ENCODE assay signal across 9 cellular contexts in the genomic region with DNA sequence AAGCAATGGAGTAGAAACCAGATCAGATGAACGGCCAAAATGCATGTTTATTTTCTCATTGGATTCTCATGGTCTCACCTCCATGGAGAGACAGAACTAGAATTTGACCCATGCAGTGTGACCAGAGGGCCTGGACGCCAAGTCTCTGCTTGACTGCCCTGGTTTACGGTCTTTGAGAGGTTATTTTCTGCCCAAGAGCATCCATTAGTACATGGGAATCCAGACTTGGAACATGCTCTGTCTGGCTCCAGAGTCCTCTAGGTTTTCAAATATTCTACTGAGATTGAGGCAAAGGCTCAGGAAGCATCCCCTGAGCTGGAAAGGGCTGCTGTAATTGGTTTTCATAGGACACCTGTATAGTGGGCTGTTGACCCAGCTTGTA. TPM values are rescaled to one million over a fixed set of nuclear protein-coding genes. Genes with fewer than 3 reads are reported as not detected.
DNase-seq lines count a peak whose midpoint lies in the region; ATAC-seq and TF ChIP-seq lines count a peak whose summit lies in the region.
"Had no signal": no experiment of that assay in that cellular context is flagged by ENCODE, and none has a peak within 500 bp of the region (broad histone marks: within the 10 kb centered on the region; RNA-seq: fewer than 3 reads in every experiment).

No MANE protein-coding gene starts in this region.

- H3K4me3 ChIP-seq in OCI-LY7 (ENCODE audit: low read depth, low read length, poor library complexity, severe bottlenecking) (no peak overlapping the region), left ventricle myocardium inferior (peak overlapping the region; percentile 48), suprapubic skin (peak overlapping the region; percentile 35)

- CTCF ChIA-PET in OCI-LY7 (lab: Charles Lee; ENCODE audit: unreplicated experiment) = interaction anchor here (1.4 kb wide), 1 partner anchor 20 kb away, joined by 3 read pairs; no protein-coding TSS in a partner anchor

- peak overlapping the region; percentile 86 for H3K4me3 Mint-ChIP-seq in activated CD4-positive, alpha-beta T cell treated with anti-CD3 and anti-CD28 coated beads, Interleukin-2, amount 10 ng/mL, durations not matched to agents 24 days and 14 days

- peaks cover 16% of the 10 kb centered on the region for H3K4me1 Mint-ChIP-seq in activated CD4-positive, alpha-beta T cell treated with anti-CD3 and anti-CD28 coated beads, Interleukin-2, amount 10 ng/mL, durations not matched to agents 24 days and 14 days

- no peak for TF ChIP-seq EP300 in suprapubic skin (IDR thresholded peaks at IDR 0.05)

- H3K36me3 Mint-ChIP-seq in activated CD4-positive, alpha-beta T cell treated with anti-CD3 and anti-CD28 coated beads, Interleukin-2, amount 10 ng/mL, durations not matched to agents 24 days and 14 days (ENCODE audit: low read depth) = no peaks in the 10 kb centered on the region

- H3K27ac ChIP-seq in OCI-LY7 (ENCODE audit: low read depth, low read length, poor library complexity, severe bottlenecking) (no peak overlapping the region), left ventricle myocardium inferior (replicated peaks) (peak overlapping the region; percentile 6), suprapubic skin (no peak overlapping the region)

- intact Hi-C loops in activated CD4-positive, alpha-beta T cell treated with anti-CD3 and anti-CD28 coated beads, Interleukin-2, amount 10 ng/mL, durations not matched to agents 24 days and 14 days (cut with micrococcal nuclease) = no loop called here
- intact Hi-C loops in OCI-LY7 (cut with micrococcal nuclease; ENCODE audit: unreplicated experiment) = no loop called here
- intact Hi-C loops in left ventricle myocardium inferior (cut with micrococcal nuclease) = no loop called here

- ATAC-seq in HG02588 (IDR thresholded peaks at IDR 0.05; ENCODE audit: unreplicated experiment) = no peak

- TF ChIP-seq CTCF in OCI-LY7 (conservative IDR thresholded peaks at IDR 0.05; ENCODE audit: low read length) = no peak
- no peak for TF ChIP-seq CTCF in left ventricle myocardium inferior (IDR thresholded peaks at IDR 0.05; ENCODE audit: borderline replicate concordance)
- no peak for TF ChIP-seq CTCF in suprapubic skin (IDR thresholded peaks at IDR 0.05)

- TF ChIP-seq POLR2A in suprapubic skin (IDR thresholded peaks at IDR 0.05) = no peak

- POLR2A ChIA-PET in OCI-LY7 (lab: Charles Lee) = interaction anchor here (1.1 kb wide), 1 partner anchor 124 kb away, joined by 4 read pairs; no protein-coding TSS in a partner anchor

- H3K9me3 Mint-ChIP-seq in activated CD4-positive, alpha-beta T cell treated with anti-CD3 and anti-CD28 coated beads, Interleukin-2, amount 10 ng/mL, durations not matched to agents 24 days and 14 days = peaks cover 18% of the 10 kb centered on the region

- no peaks in the 10 kb centered on the region for H3K79me2 ChIP-seq in OCI-LY7 (ENCODE audit: insufficient read depth, low read depth, low read length)

- H2AFZ ChIP-seq in OCI-LY7 (ENCODE audit: low read length) = peak overlapping the region; percentile 98

- H3K27ac Mint-ChIP-seq in activated CD4-positive, alpha-beta T cell treated with anti-CD3 and anti-CD28 coated beads, Interleukin-2, amount 10 ng/mL, durations not matched to agents 24 days and 14 days = peak overlapping the region; percentile 56

- H3K9me3 ChIP-seq in OCI-LY7 (ENCODE audit: low read length) (no peaks in the 10 kb centered on the region; the same call in 1 of the 2 replicates), left ventricle myocardium inferior (replicated peaks) (peaks cover 10% of the 10 kb centered on the region), suprapubic skin (no peaks in the 10 kb centered on the region)

- 74% methylated on average over 3 of the region's 3 CpGs for whole genome bisulfite sequencing in suprapubic skin

- peak; percentile 45 for DNase-seq in activated CD4-positive, alpha-beta T cell treated with anti-CD3 and anti-CD28 coated beads, Interleukin-2, amount 10 ng/mL, durations not matched to agents 24 days and 14 days
- no peak for DNase-seq in activated CD4-positive, alpha-beta T cell treated with anti-CD3 and anti-CD28 coated beads, Interleukin-2, amount 50 U/mL, for 48 hours
- no peak for DNase-seq in OCI-LY7 (ENCODE audit: low spot score)
- no peak for DNase-seq in left ventricle myocardium inferior
- no peak for DNase-seq in suprapubic skin (ENCODE audit: low spot score in 2 of 2)
- DNase-seq in mesenteric fat pad (ENCODE audit: low spot score) = no peak
- DNase-seq in activated effector memory CD4-positive, alpha-beta T cell treated with Interleukin-2 at 50 U/mL for 16 hours = no peak
- DNase-seq: left colon had no signal

- H3K4me2 ChIP-seq in OCI-LY7 (ENCODE audit: low read length) = peak overlapping the region; percentile 55

- no peaks in the 10 kb centered on the region for H3K36me3 ChIP-seq in OCI-LY7 (ENCODE audit: insufficient read depth, low read length)
- no peaks in the 10 kb centered on the region for H3K36me3 ChIP-seq in left ventricle myocardium inferior
- H3K36me3 ChIP-seq in suprapubic skin = no peaks in the 10 kb centered on the region

- no peaks in the 10 kb centered on the region for H3K9me2 ChIP-seq in OCI-LY7 (ENCODE audit: insufficient read depth, low read length)

- BruUV-seq in OCI-LY7 (replicated peaks; lab: Mats Ljungman, UMichigan) = no TSS peak

- H3K27me3 ChIP-seq in left ventricle myocardium inferior (ENCODE audit: low read depth) = no peaks in the 10 kb centered on the region
- H3K27me3 ChIP-seq in suprapubic skin = no peaks in the 10 kb centered on the region

- H3K27me3 Mint-ChIP-seq in activated CD4-positive, alpha-beta T cell treated with anti-CD3 and anti-CD28 coated beads, Interleukin-2, amount 10 ng/mL, durations not matched to agents 24 days and 14 days = peaks cover 9% of the 10 kb centered on the region

- no peaks in the 10 kb centered on the region for H4K20me1 ChIP-seq in OCI-LY7 (ENCODE audit: insufficient read depth, low read length)

- H3K4me1 ChIP-seq in OCI-LY7 (ENCODE audit: insufficient read depth, low read length, poor library complexity, severe bottlenecking) (peaks cover 9% of the 10 kb centered on the region), left ventricle myocardium inferior (peaks cover 9% of the 10 kb centered on the region), suprapubic skin (peaks cover 27% of the 10 kb centered on the region)

RNA-seq across cellular contexts. Expression of gene UST, which starts 45.4 kb away (rescaled TPM):
- total RNA-seq in activated CD4-positive, alpha-beta T cell treated with anti-CD3 and anti-CD28 coated beads, Interleukin-2, amount 10 ng/mL, durations not matched to agents 24 days and 14 days = 0.70 and 0.90 TPM in 2 replicates
- 0.59 and 1.4 TPM in 2 replicates for total RNA-seq in OCI-LY7 (2014; rRNA removed; shearing (Covaris generic))
- total RNA-seq in OCI-LY7 (2022) (3.4 and 4.1 TPM in 2 replicates), left ventricle myocardium inferior (3.3 TPM), suprapubic skin (10 to 100 TPM; 16.7 to 19.5 (median 18.1) TPM), mesenteric fat pad (5.2 TPM)
